1 cellular context compared by ENCODE assay signal in the genomic region with DNA sequence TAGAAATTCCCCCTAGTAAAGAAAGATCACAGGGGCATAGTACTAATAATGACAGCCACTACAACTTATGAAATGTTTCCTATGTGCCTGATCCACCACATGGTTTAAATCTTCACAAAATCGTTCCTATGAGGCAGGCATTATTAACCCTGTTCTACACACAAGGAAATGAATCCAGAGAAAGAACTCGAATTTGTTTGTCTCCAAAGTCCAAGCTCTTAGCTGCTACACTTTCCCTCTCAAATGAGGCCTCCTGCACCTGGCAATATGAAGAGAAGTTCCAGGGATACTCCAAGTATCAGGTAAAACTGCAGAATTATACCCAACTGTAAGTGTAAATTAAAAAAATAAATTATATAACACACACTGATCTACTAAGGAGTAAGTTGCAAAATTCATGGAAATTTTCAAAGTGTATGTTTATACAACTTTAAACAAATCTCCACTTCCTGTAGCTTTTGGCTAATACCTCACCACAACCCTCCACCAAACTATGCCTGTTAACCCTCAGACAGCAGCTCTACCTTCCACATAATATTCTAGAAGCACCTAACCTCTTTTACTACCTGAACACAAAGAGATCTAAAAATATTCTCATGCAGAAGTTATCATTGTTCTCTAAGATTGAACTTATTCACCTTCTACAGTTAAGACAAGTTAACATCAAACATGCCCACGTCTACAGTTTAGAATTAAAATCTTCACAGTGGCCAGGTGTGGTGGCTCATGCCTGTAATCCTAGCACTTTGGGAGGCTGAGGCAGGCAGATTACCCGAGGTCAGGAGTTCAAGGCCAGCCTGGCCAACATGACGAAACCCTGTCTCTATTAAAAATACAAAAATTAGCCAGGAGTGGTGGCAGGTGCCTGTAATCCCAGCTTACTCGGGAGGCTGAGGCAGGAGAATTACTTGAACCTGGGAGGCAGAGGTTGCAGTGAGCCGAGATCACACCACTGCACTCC.
TF ChIP-seq lines count a peak whose summit lies in the region.

No MANE protein-coding gene starts in this region.

TF ChIP-seq in HepG2, 621 proteins besides CTCF, POLR2A, EP300 and RAD21 (continued from another document):
- TF ChIP-seq CERS6 (CRISPR knock-in tag; IDR thresholded peaks at IDR 0.05): no peak
- no peak for TF ChIP-seq HDAC1 (CRISPR knock-in tag; IDR thresholded peaks at IDR 0.05)
- TF ChIP-seq CREBL2 (CRISPR knock-in tag; IDR thresholded peaks at IDR 0.05; ENCODE audit: borderline replicate concordance): no peak
- no peak for TF ChIP-seq FOXC1 (CRISPR knock-in tag; IDR thresholded peaks at IDR 0.05; ENCODE audit: borderline replicate concordance)
- TF ChIP-seq PRMT3 (CRISPR knock-in tag; IDR thresholded peaks at IDR 0.05; ENCODE audit: borderline replicate concordance, low read depth): no peak
- no peak for TF ChIP-seq ZNF282 (IDR thresholded peaks at IDR 0.05; ENCODE audit: partially characterized antibody)
- TF ChIP-seq MIXL1 (CRISPR knock-in tag; IDR thresholded peaks at IDR 0.05): 0 out of 2 replicates have a peak, but pooled peaks have one; percentile 7
- TF ChIP-seq HNRNPUL1 (IDR thresholded peaks at IDR 0.05; ENCODE audit: low read depth, low read length): no peak
- TF ChIP-seq ZSCAN29 (CRISPR knock-in tag; conservative IDR thresholded peaks at IDR 0.05): peak; percentile 84
- no peak for TF ChIP-seq CBX1 (IDR thresholded peaks at IDR 0.05; ENCODE audit: low read depth)
- TF ChIP-seq NR2F6 (IDR thresholded peaks at IDR 0.05): peak; percentile 74
- TF ChIP-seq NR2F6 (CRISPR knock-in tag; IDR thresholded peaks at IDR 0.05): peak; percentile 86
- peak; percentile 15; the same call in 1 of the 2 replicates for TF ChIP-seq PRDM10 (CRISPR knock-in tag; IDR thresholded peaks at IDR 0.05; ENCODE audit: low read depth)
- 0 out of 2 replicates have a peak, but pooled peaks have one; percentile 26 for TF ChIP-seq ZNF879 (CRISPR knock-in tag; IDR thresholded peaks at IDR 0.05)
- peak in 1 of 2 experiments; percentile 58; a peak in 1 of 4 replicates for TF ChIP-seq ATF4 (CRISPR knock-in tag; IDR thresholded peaks at IDR 0.05)
- TF ChIP-seq ERF (CRISPR knock-in tag; IDR thresholded peaks at IDR 0.05): 0 out of 2 replicates have a peak, but pooled peaks have one; percentile 11
- TF ChIP-seq SYNCRIP (IDR thresholded peaks at IDR 0.05; ENCODE audit: insufficient read depth, low read depth, low read length): no peak
- TF ChIP-seq ZNF564 (CRISPR knock-in tag; IDR thresholded peaks at IDR 0.05): 0 out of 2 replicates have a peak, but pooled peaks have one; percentile 34
- TF ChIP-seq HIC2 (CRISPR knock-in tag; IDR thresholded peaks at IDR 0.05; ENCODE audit: low read depth): no peak
- TF ChIP-seq ZNF496 (CRISPR knock-in tag; IDR thresholded peaks at IDR 0.05; ENCODE audit: insufficient replicate concordance): no peak
- TF ChIP-seq ZNF460 (CRISPR knock-in tag; IDR thresholded peaks at IDR 0.05; ENCODE audit: borderline replicate concordance): peak; percentile 77; the same call in 1 of the 2 replicates
- no peak for TF ChIP-seq ZFP90 (CRISPR knock-in tag; IDR thresholded peaks at IDR 0.05; ENCODE audit: borderline replicate concordance)
- no peak for TF ChIP-seq ZNF563 (CRISPR knock-in tag; IDR thresholded peaks at IDR 0.05)
- TF ChIP-seq, protein P1, sequence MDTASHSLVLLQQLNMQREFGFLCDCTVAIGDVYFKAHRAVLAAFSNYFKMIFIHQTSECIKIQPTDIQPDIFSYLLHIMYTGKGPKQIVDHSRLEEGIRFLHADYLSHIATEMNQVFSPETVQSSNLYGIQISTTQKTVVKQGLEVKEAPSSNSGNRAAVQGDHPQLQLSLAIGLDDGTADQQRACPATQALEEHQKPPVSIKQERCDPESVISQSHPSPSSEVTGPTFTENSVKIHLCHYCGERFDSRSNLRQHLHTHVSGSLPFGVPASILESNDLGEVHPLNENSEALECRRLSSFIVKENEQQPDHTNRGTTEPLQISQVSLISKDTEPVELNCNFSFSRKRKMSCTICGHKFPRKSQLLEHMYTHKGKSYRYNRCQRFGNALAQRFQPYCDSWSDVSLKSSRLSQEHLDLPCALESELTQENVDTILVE (CRISPR knock-in tag; IDR thresholded peaks at IDR 0.05): 0 out of 2 replicates have a peak, but pooled peaks have one; percentile 26
- TF ChIP-seq SNAPC2 (CRISPR knock-in tag; IDR thresholded peaks at IDR 0.05): 0 out of 2 replicates have a peak, but pooled peaks have one; percentile 53
- TF ChIP-seq RARA (CRISPR knock-in tag; IDR thresholded peaks at IDR 0.05): peak; percentile 89
- no peak for TF ChIP-seq ZNF546 (CRISPR knock-in tag; conservative IDR thresholded peaks at IDR 0.05)
